8 cellular contexts compared by ENCODE assay signal in genomic region chr1:226738421-226738994, GRCh38. TPM values are rescaled to one million over a fixed set of nuclear protein-coding genes. Genes with fewer than 3 reads are reported as not detected.
DNase-seq lines count a peak whose midpoint lies in the region; FAIRE-seq and TF ChIP-seq lines count a peak whose summit lies in the region.

No MANE protein-coding gene starts in this region.

- in situ Hi-C loops in GM13976 (cut with MboI; ENCODE audit: low sequenced_read_pairs, unreplicated experiment), result no loop called here

- H3K9ac ChIP-seq in HUES48 (ENCODE audit: low read depth, low read length), result peak overlapping the region; percentile 51

- DNase-seq in AG09309 (ENCODE audit: low read depth) (no peak), GM13976 (ENCODE audit: low spot score) (peak; percentile 55), ecto neural progenitor cell (ENCODE audit: low spot score) (peak; percentile 72), lung microvascular endothelial cell (ENCODE audit: low read depth in 2 of 2) (peak; percentile 55), suprapubic skin (ENCODE audit: low spot score in 2 of 2) (no peak), RCC 7860 (ENCODE audit: low spot score) (no peak)

- TF ChIP-seq POLR2A in suprapubic skin (IDR thresholded peaks at IDR 0.05), result no peak

- H3K9me3 ChIP-seq in HUES48 (ENCODE audit: control insufficient read depth, insufficient read depth, low read length) (no peaks in the 10 kb centered on the region; the same call in 1 of the 2 replicates), suprapubic skin (no peaks in the 10 kb centered on the region)

- WGBS in suprapubic skin, result 0% methylated on average over 9 of the region's 52 CpGs

- peaks cover 73% of the 10 kb centered on the region for H3K27me3 ChIP-seq in HUES48 (ENCODE audit: control insufficient read depth, insufficient read depth, low read length)
- H3K27me3 ChIP-seq in suprapubic skin, result no peaks in the 10 kb centered on the region

- no peaks in the 10 kb centered on the region for H3K36me3 ChIP-seq in HUES48 (ENCODE audit: control insufficient read depth, insufficient read depth, low read length)
- peaks cover 5% of the 10 kb centered on the region for H3K36me3 ChIP-seq in suprapubic skin

- peak overlapping the region; percentile 46 for H3K4me3 ChIP-seq in AG09309 (ENCODE audit: control insufficient read depth, low read depth, low read length)
- H3K4me3 ChIP-seq in HUES48 (ENCODE audit: low read depth, low read length), result peak overlapping the region; percentile 73
- peak overlapping the region; percentile 62 for H3K4me3 ChIP-seq in WI38 (ENCODE audit: low read depth, low read length)
- H3K4me3 ChIP-seq in suprapubic skin, result peak overlapping the region; percentile 92

- H3K27ac ChIP-seq in HUES48 (ENCODE audit: low read depth, low read length) (peak overlapping the region; percentile 21), suprapubic skin (peak overlapping the region; percentile 90)

- FAIRE-seq in RCC 7860 (lab: Jason Lieb, UNC), result no peak

- H3K4me1 ChIP-seq in HUES48 (ENCODE audit: control insufficient read depth, insufficient read depth, low read length) (peaks cover 24% of the 10 kb centered on the region), suprapubic skin (peaks cover 48% of the 10 kb centered on the region)

- TF ChIP-seq CTCF in AG09309 (IDR thresholded peaks at IDR 0.05; ENCODE audit: control insufficient read depth, insufficient read depth, low read depth, low read length, missing control alignments), result no peak
- peak; percentile 21 for TF ChIP-seq CTCF in GM13976 (IDR thresholded peaks at IDR 0.05; ENCODE audit: borderline replicate concordance, control extremely low read depth, extremely low read depth, insufficient read depth, missing control alignments)
- TF ChIP-seq CTCF in WI38 (IDR thresholded peaks at IDR 0.05; ENCODE audit: low read depth, low read length), result no peak
- TF ChIP-seq CTCF in suprapubic skin (IDR thresholded peaks at IDR 0.05), result no peak

- TF ChIP-seq EP300 in suprapubic skin (IDR thresholded peaks at IDR 0.05), result no peak

RNA-seq across cellular contexts. Expression of gene ITPKB, which starts 0.6 kb away (rescaled TPM):
- 18.7 and 19.4 TPM in 2 replicates for total RNA-seq in lung microvascular endothelial cell
- total RNA-seq in suprapubic skin, result 10 to 100 TPM; 31.0 to 39.0 (median 35.3) TPM

Comparison
In these comparisons a context has a peak if more than half of its experiments do, and no peak if none do; other contexts are left out.
1. DNase-seq: peak in GM13976 (single experiment), ecto neural progenitor cell (single experiment) and lung microvascular endothelial cell (2 of 2); none in AG09309 (single experiment), suprapubic skin (0 of 2) and RCC 7860 (single experiment).
2. Peak in every context shown above with its lines, with median percentiles within 50 percentile points of each other: H3K4me3 ChIP-seq.